ENCODE assay signal across 8 cellular contexts in the genomic region with DNA sequence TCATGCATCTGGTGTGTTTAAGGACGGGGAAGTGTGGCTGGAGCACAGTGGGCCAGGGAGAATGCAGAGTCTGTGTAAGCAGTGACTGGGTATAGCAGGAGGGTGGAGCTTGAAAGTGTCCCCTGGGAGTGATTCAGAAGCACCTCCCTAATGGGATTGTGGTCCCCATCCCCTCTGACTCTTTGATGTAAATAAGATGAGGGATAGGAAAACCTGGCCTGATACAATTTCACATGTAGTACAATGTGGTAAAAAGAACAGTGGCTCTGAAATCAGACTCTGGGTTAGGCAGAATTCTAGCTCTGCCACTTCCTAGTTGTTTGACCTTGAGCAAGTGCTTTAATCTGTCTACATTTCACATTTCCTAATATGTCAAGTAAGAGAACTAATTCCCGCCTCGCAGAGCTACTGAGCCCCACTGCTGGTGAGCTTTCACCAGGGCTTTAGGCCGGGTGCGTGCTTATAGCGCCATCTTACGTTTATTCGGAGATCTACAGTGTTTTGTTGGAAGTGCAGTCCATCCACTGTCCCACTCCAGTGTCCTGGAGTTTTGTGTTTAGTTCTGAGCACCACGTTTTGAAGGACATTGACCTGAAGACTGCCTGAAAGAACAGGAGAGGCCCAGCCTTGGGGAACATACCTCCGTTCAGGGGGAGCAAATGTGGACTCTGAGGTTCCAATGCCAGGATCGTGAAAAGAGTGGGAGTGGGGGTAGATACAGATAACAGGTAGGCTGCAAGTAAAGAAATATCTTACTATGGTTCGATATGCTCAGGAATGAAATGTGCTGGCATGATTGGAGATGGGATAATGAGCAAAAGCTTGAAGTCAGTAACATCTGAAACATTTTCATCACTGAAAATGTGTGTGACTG. TPM values are rescaled to one million over a fixed set of nuclear protein-coding genes. Genes with fewer than 3 reads are reported as not detected.
A peak's percentile ranks its signal among the peaks of the same experiment; 100 is the strongest.
DNase-seq lines count a peak whose midpoint lies in the region; ATAC-seq and TF ChIP-seq lines count a peak whose summit lies in the region.

No MANE protein-coding gene starts in this region.

- H3K4me3 ChIP-seq in AG10803 (ENCODE audit: low read length) = no peak overlapping the region
- H3K4me3 ChIP-seq in osteoblast (ENCODE audit: insufficient read depth, low read length) = no peak overlapping the region

- H3K27me3 ChIP-seq in osteoblast (ENCODE audit: insufficient read depth, low read length) = no peaks in the 10 kb centered on the region

- peak overlapping the region; percentile 65 for H3K4me2 ChIP-seq in osteoblast (ENCODE audit: insufficient read depth, low read length)

- no peak overlapping the region for H3K4me3 Mint-ChIP-seq in activated T-helper 17 cell treated with anti-CD3 and anti-CD28 coated beads, Interleukin-2, amount 50 U/mL, for 72 hours

- DNase-seq in AG10803 (ENCODE audit: low read depth) (peak; percentile 83), GM19238 (ENCODE audit: insufficient read length, low spot score) (peak; percentile 41), NCI-H748 (lab: John Stamatoyannopoulos, UW; ENCODE audit: unreplicated experiment) (peak; percentile 69), glomerular endothelial cell (ENCODE audit: extremely low read depth, low read depth, low spot score) (peak; percentile 56), osteoblast (ENCODE audit: insufficient read length, low spot score, missing footprints) (peak; percentile 94), mesenteric fat pad (ENCODE audit: low spot score) (no peak)

- H4K20me1 ChIP-seq in osteoblast (ENCODE audit: insufficient read depth, low read length) = peaks cover 33% of the 10 kb centered on the region

- H3K4me1 ChIP-seq in osteoblast (ENCODE audit: insufficient read depth, low read length) = peaks cover 30% of the 10 kb centered on the region

- no peak overlapping the region for H2AFZ ChIP-seq in osteoblast (ENCODE audit: low read length)

- ATAC-seq in activated T-helper 17 cell treated with anti-CD3 and anti-CD28 coated beads, Interleukin-2, amount 50 U/mL, for 72 hours (replicated peaks) = peak; percentile 77
- no peak for ATAC-seq in HG03442 (IDR thresholded peaks at IDR 0.05; ENCODE audit: unreplicated experiment)

- no peaks in the 10 kb centered on the region for H3K36me3 Mint-ChIP-seq in activated T-helper 17 cell treated with anti-CD3 and anti-CD28 coated beads, Interleukin-2, amount 50 U/mL, for 72 hours (ENCODE audit: low read depth)

- H3K79me2 ChIP-seq in osteoblast (ENCODE audit: insufficient read depth, low read length) = peaks cover 85% of the 10 kb centered on the region

- H3K9me3 ChIP-seq in osteoblast (ENCODE audit: low read depth, low read length) = no peaks in the 10 kb centered on the region

- no peak overlapping the region for H3K27ac Mint-ChIP-seq in activated T-helper 17 cell treated with anti-CD3 and anti-CD28 coated beads, Interleukin-2, amount 50 U/mL, for 72 hours

- peak; percentile 88 for TF ChIP-seq CTCF in AG10803 (conservative IDR thresholded peaks at IDR 0.05; ENCODE audit: low read length)
- TF ChIP-seq CTCF in osteoblast (IDR thresholded peaks at IDR 0.05; ENCODE audit: extremely low read depth, low read depth, low read length) = peak; percentile 93

- H3K27ac ChIP-seq in osteoblast (ENCODE audit: low read depth, low read length) = peak overlapping the region; percentile 72

- H3K36me3 ChIP-seq in osteoblast (ENCODE audit: insufficient read depth, low read length) = peaks cover 57% of the 10 kb centered on the region

- no peaks in the 10 kb centered on the region for H3K4me1 Mint-ChIP-seq in activated T-helper 17 cell treated with anti-CD3 and anti-CD28 coated beads, Interleukin-2, amount 50 U/mL, for 72 hours

- peaks cover 3% of the 10 kb centered on the region for H3K27me3 Mint-ChIP-seq in activated T-helper 17 cell treated with anti-CD3 and anti-CD28 coated beads, Interleukin-2, amount 50 U/mL, for 72 hours

- H3K9me3 Mint-ChIP-seq in activated T-helper 17 cell treated with anti-CD3 and anti-CD28 coated beads, Interleukin-2, amount 50 U/mL, for 72 hours = no peaks in the 10 kb centered on the region

RNA-seq across cellular contexts. Expression of a gene that starts 51.2 kb away (rescaled TPM):
- 10 to 100 TPM; 23.5 to 39.0 TPM for total RNA-seq in activated T-helper 17 cell treated with anti-CD3 and anti-CD28 coated beads, Interleukin-2, amount 50 U/mL, for 72 hours
- total RNA-seq in glomerular endothelial cell = 12.5 and 19.4 TPM in 2 replicates
- 18.5 and 18.6 TPM in 2 replicates for total RNA-seq in osteoblast
- 94.4 TPM for total RNA-seq in mesenteric fat pad
